Comparison of ENCODE assay signal across 9 cellular contexts in the genomic region with DNA sequence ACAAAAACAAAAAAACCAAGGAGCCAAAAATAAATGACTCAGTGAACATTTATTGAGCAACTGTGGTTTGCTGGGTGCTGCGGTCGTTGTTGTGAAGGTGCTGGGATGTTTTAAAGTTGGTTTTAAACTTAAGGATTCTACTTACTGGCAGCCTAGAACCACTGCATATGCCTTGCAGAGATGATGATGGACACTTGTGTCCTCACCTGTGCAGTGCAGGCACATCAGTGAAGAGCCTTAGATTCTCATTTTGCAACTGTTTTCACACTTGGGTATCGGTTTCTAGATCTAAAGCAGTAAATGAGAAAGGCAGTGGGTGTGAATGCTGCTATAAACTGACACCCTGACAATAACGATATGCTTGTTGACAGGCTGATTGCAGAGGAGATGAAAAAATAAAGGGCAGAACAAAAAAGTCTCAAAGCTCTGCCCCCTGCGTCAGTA.
A peak's percentile ranks its signal among the peaks of the same experiment; 100 is the strongest.
DNase-seq lines count a peak whose midpoint lies in the region; ATAC-seq and TF ChIP-seq lines count a peak whose summit lies in the region.
"Had no signal": no experiment of that assay in that cellular context is flagged by ENCODE, and none has a peak within 500 bp of the region (broad histone marks: within the 10 kb centered on the region; RNA-seq: fewer than 3 reads in every experiment).

No MANE protein-coding gene starts in this region.

- H3K27ac Mint-ChIP-seq in T-helper 17 cell, result peak overlapping the region; percentile 98

- H3K4me1 Mint-ChIP-seq in T-helper 17 cell, result peaks cover 54% of the 10 kb centered on the region

- TF ChIP-seq POLR2A in prostate gland (IDR thresholded peaks at IDR 0.05), result no peak

- peak overlapping the region in 7 of 11 experiments; percentile 69 to 88 (median 82); a peak in 7 of 22 replicates for H3K9ac ChIP-seq in BLaER1 treated with 17β-estradiol and CSF1 and Interleukin-3, amounts not matched to agents 10 nM and 100 nM

- H3K4me3 ChIP-seq in BLaER1 treated with 17β-estradiol and CSF1 and Interleukin-3, amounts not matched to agents 10 nM and 100 nM, result no peak overlapping the region; a peak in 1 of 20 replicates
- no peak overlapping the region for H3K4me3 ChIP-seq in prostate gland

- H3K4me2 ChIP-seq in BLaER1 treated with 17β-estradiol and CSF1 and Interleukin-3, amounts not matched to agents 10 nM and 100 nM, result peak overlapping the region; percentile 86 to 97 (median 92)

- peak overlapping the region in 10 of 11 experiments; percentile 76 to 96 (median 92); a peak in 19 of 22 replicates for H3K27ac ChIP-seq in BLaER1 treated with 17β-estradiol and CSF1 and Interleukin-3, amounts not matched to agents 10 nM and 100 nM
- H3K27ac ChIP-seq in prostate gland, result no peak overlapping the region

- no peak for TF ChIP-seq CTCF in prostate gland (IDR thresholded peaks at IDR 0.05)

- peak overlapping the region; percentile 88 for H3K4me3 Mint-ChIP-seq in T-helper 17 cell

- H3K27me3 Mint-ChIP-seq in T-helper 17 cell, result no peaks in the 10 kb centered on the region

- ATAC-seq in GM18868 (IDR thresholded peaks at IDR 0.05; ENCODE audit: unreplicated experiment), result peak; percentile 45
- ATAC-seq in HG02870 (IDR thresholded peaks at IDR 0.05; ENCODE audit: unreplicated experiment), result peak; percentile 82
- peak; percentile 17 for ATAC-seq in T-helper 17 cell

- peaks cover 0 to 29% (median 12%) of the 10 kb centered on the region in 11 experiments; a peak in 10 of 22 replicates for H4K20me1 ChIP-seq in BLaER1 treated with 17β-estradiol and CSF1 and Interleukin-3, amounts not matched to agents 10 nM and 100 nM

- peaks cover 0 to 14% (median 6%) of the 10 kb centered on the region in 11 experiments; a peak in 6 of 22 replicates for H3K9me3 ChIP-seq in BLaER1 treated with 17β-estradiol and CSF1 and Interleukin-3, amounts not matched to agents 10 nM and 100 nM (replicated peaks in 1 of 11)
- H3K9me3 ChIP-seq in T-helper 17 cell (ENCODE audit: control insufficient read depth, low read length, poor library complexity, severe bottlenecking) (no peaks in the 10 kb centered on the region), prostate gland (no peaks in the 10 kb centered on the region)

- H3K27me3 ChIP-seq in BLaER1 treated with 17β-estradiol and CSF1 and Interleukin-3, amounts not matched to agents 10 nM and 100 nM, result no peaks in the 10 kb centered on the region
- H3K27me3 ChIP-seq in prostate gland (replicated peaks; ENCODE audit: insufficient read depth), result no peaks in the 10 kb centered on the region

- 84% methylated on average over 5 of the region's 5 CpGs for WGBS in prostate gland

- peaks cover 53 to 75% (median 63%) of the 10 kb centered on the region in 10 experiments for H3K4me1 ChIP-seq in BLaER1 treated with 17β-estradiol and CSF1 and Interleukin-3, amounts not matched to agents 10 nM and 100 nM
- peaks cover 7% of the 10 kb centered on the region for H3K4me1 ChIP-seq in prostate gland (replicated peaks)

- intact Hi-C loops in prostate gland (cut with DNase I), result no loop called here

- H3K36me3 ChIP-seq in BLaER1 treated with 17β-estradiol and CSF1 and Interleukin-3, amounts not matched to agents 10 nM and 100 nM, result peaks cover 0 to 48% (median 28%) of the 10 kb centered on the region in 11 experiments; a peak in 16 of 22 replicates
- no peaks in the 10 kb centered on the region for H3K36me3 ChIP-seq in prostate gland

- H3K36me3 Mint-ChIP-seq in T-helper 17 cell (ENCODE audit: low read depth), result no peaks in the 10 kb centered on the region

- DNase-seq in T-helper 17 cell (no peak), Ammon's horn (ENCODE audit: low spot score) (no peak), prostate gland (ENCODE audit: low spot score) (no peak), AML-193 (lab: John Stamatoyannopoulos, UW) (no peak)
- no peak for DNase-seq in stimulated activated naive CD4-positive, alpha-beta T cell treated with Interleukin-2 at 50 U/mL for 16 hours (lab: John Stamatoyannopoulos, UW)
- DNase-seq: OCI-M1 had no signal

Comparison
In these comparisons a context has a peak if more than half of its experiments do, and no peak if none do; other contexts are left out.
1. H3K27ac ChIP-seq: peak in BLaER1 treated with 17β-estradiol and CSF1 and Interleukin-3, amounts not matched to agents 10 nM and 100 nM (10 of 11); none in prostate gland (0 of 2).
2. ATAC-seq: peak in every context shown above with its lines; median percentile 82 in HG02870; 45 in GM18868; 17 in T-helper 17 cell.